ENCODE assay signal across 10 cellular contexts in the genomic region with DNA sequence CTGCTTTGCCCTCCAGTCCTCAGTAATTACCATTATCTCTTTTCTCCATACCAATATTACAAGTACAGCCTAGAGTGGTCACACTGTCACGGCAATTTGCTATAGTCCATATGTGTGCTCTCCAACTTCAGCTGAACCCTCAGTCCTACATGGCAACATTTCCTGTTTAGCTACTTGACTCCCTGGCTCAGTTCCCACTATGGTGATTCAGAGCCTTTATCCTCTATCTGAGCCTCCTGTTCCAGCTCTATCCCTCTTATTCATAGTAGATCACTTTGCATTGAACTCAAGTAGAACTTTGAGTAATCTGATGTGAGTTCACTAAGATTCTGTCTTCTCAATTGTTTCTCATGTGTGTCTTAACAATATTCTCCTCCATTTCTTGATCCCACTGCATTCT. TPM values are rescaled to one million over a fixed set of nuclear protein-coding genes. Genes with fewer than 3 reads are reported as not detected.
DNase-seq lines count a peak whose midpoint lies in the region; ATAC-seq and TF ChIP-seq lines count a peak whose summit lies in the region.
"Had no signal": no experiment of that assay in that cellular context is flagged by ENCODE, and none has a peak within 500 bp of the region (broad histone marks: within the 10 kb centered on the region; RNA-seq: fewer than 3 reads in every experiment).

No MANE protein-coding gene starts in this region.

- H3K4me3 Mint-ChIP-seq in activated CD4-positive, alpha-beta T cell treated with anti-CD3 and anti-CD28 coated beads for 36 hours: no peak overlapping the region
- H3K4me3 Mint-ChIP-seq: activated CD4-positive, alpha-beta memory T cell treated with anti-CD3 and anti-CD28 coated beads for 36 hours had no signal

- H3K27ac ChIP-seq in colonic mucosa: no peak overlapping the region

- H3K4me1 ChIP-seq in colonic mucosa: no peaks in the 10 kb centered on the region

- H3K36me3 Mint-ChIP-seq in activated CD4-positive, alpha-beta T cell treated with anti-CD3 and anti-CD28 coated beads for 36 hours (ENCODE audit: low read depth): peaks cover 40% of the 10 kb centered on the region

- DNase-seq in AG08396 (ENCODE audit: low spot score): peak; percentile 56
- DNase-seq in HUDEP-2 (lab: John Stamatoyannopoulos, UW; ENCODE audit: unreplicated experiment in 76 of 76): peak in 50 of 76 experiments; percentile 1 to 68 (median 26)
- DNase-seq in SHP77 (lab: John Stamatoyannopoulos, UW): peak; percentile 22 to 72
- peak; percentile 66 for DNase-seq in glomerular visceral epithelial cell (ENCODE audit: extremely low spot score)
- no peak for DNase-seq in colonic mucosa
- DNase-seq in stimulated activated CD4-positive, alpha-beta T cell treated with anti-CD3 and anti-CD28 coated beads, Interleukin-4, amount 100 ng/mL, for 24 hours: no peak
- DNase-seq in activated CD4-positive, alpha-beta T cell treated with anti-CD3 and anti-CD28 coated beads for 36 hours: no peak
- DNase-seq: activated CD4-positive, alpha-beta memory T cell treated with anti-CD3 and anti-CD28 coated beads for 36 hours; NCI-H1694 treated with DMSO at 0.1 percent for 48 hours had no signal

- ATAC-seq in HG03442 (IDR thresholded peaks at IDR 0.05; ENCODE audit: unreplicated experiment): no peak
- no peak for ATAC-seq in activated CD4-positive, alpha-beta T cell treated with anti-CD3 and anti-CD28 coated beads for 36 hours

- no peaks in the 10 kb centered on the region for H3K27me3 ChIP-seq in colonic mucosa

- POLR2A ChIA-PET in activated CD4-positive, alpha-beta T cell treated with anti-CD3 and anti-CD28 coated beads for 36 hours (lab: Charles Lee): no interaction called here

- CTCF ChIA-PET in activated CD4-positive, alpha-beta T cell treated with anti-CD3 and anti-CD28 coated beads for 36 hours (lab: Charles Lee): interaction anchor here (1.0 kb wide), 1 partner anchor 94 kb away, joined by 3 read pairs; no protein-coding TSS in a partner anchor

- H3K9me3 Mint-ChIP-seq in activated CD4-positive, alpha-beta T cell treated with anti-CD3 and anti-CD28 coated beads for 36 hours (ENCODE audit: low read depth): no peaks in the 10 kb centered on the region
- H3K9me3 Mint-ChIP-seq: activated CD4-positive, alpha-beta memory T cell treated with anti-CD3 and anti-CD28 coated beads for 36 hours had no signal

- H3K36me3 ChIP-seq in colonic mucosa: no peaks in the 10 kb centered on the region

- no peak overlapping the region for H3K4me3 ChIP-seq in colonic mucosa

- TF ChIP-seq CTCF in colonic mucosa (IDR thresholded peaks at IDR 0.05): no peak

- H3K27ac Mint-ChIP-seq in activated CD4-positive, alpha-beta T cell treated with anti-CD3 and anti-CD28 coated beads for 36 hours: no peak overlapping the region
- H3K27ac Mint-ChIP-seq: activated CD4-positive, alpha-beta memory T cell treated with anti-CD3 and anti-CD28 coated beads for 36 hours had no signal

- no peaks in the 10 kb centered on the region for H3K9me3 ChIP-seq in colonic mucosa

- no peak overlapping the region for H3K9ac ChIP-seq in colonic mucosa (ENCODE audit: low read depth in 2 of 2, low read length in 2 of 2)

- H3K27me3 Mint-ChIP-seq in activated CD4-positive, alpha-beta T cell treated with anti-CD3 and anti-CD28 coated beads for 36 hours: no peaks in the 10 kb centered on the region
- H3K27me3 Mint-ChIP-seq: activated CD4-positive, alpha-beta memory T cell treated with anti-CD3 and anti-CD28 coated beads for 36 hours had no signal

- intact Hi-C loops in colonic mucosa (cut with DNase I): no loop called here
- intact Hi-C loops in activated CD4-positive, alpha-beta T cell treated with anti-CD3 and anti-CD28 coated beads for 36 hours (cut with DNase I, micrococcal nuclease): no loop called here

- H3K4me1 Mint-ChIP-seq in activated CD4-positive, alpha-beta T cell treated with anti-CD3 and anti-CD28 coated beads for 36 hours: peaks cover 12% of the 10 kb centered on the region

RNA-seq across cellular contexts. Expression of a gene that starts 43.7 kb away (rescaled TPM):
- total RNA-seq in colonic mucosa: 10 to 100 TPM; 48.7 to 53.9 TPM
- total RNA-seq in activated CD4-positive, alpha-beta T cell treated with anti-CD3 and anti-CD28 coated beads for 36 hours: 10 to 100 TPM; 43.5 to 53.0 TPM

RNA-seq across cellular contexts. Expression of a gene that starts 54.8 kb away (rescaled TPM):
- total RNA-seq in colonic mucosa: 10 to 100 TPM; 56.5 to 89.5 TPM
- total RNA-seq in activated CD4-positive, alpha-beta T cell treated with anti-CD3 and anti-CD28 coated beads for 36 hours: 10 to 100 TPM; 29.0 to 36.3 TPM

Comparison
In these comparisons a context has a peak if more than half of its experiments do, and no peak if none do; other contexts are left out.
1. DNase-seq: peak in AG08396 (single experiment), HUDEP-2 (50 of 76), SHP77 (2 of 2) and glomerular visceral epithelial cell (single experiment); none in colonic mucosa (single experiment), stimulated activated CD4-positive, alpha-beta T cell treated with anti-CD3 and anti-CD28 coated beads, Interleukin-4, amount 100 ng/mL, for 24 hours (single experiment) and activated CD4-positive, alpha-beta T cell treated with anti-CD3 and anti-CD28 coated beads for 36 hours (single experiment).